Comparison of ENCODE assay signal across 9 cellular contexts in the genomic region with DNA sequence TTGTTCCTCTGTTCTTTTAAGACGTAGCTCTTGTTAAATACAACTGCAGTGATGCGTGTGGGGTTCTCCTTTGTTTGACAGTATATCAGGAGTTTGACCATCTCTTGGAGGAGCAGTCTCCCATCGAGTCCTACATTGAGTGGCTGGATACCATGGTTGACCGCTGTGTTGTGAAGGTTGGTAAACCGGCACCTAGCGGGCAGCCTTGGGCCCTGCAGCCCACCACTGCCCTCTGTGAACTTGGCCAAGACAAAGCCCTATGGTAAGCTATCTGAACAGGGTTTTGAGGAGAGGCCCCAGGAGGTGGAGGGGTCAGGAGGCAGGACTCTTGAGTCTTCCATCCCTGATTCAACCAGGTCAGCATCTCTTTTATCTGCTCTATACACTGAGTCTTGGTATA.
"Had no signal": no experiment of that assay in that cellular context is flagged by ENCODE, and none has a peak within 500 bp of the region (broad histone marks: within the 10 kb centered on the region; RNA-seq: fewer than 3 reads in every experiment).

No MANE protein-coding gene starts in this region.

- H3K9me3 Mint-ChIP-seq: HFFc6 had no signal

- H3K9me3 ChIP-seq: HAP-1 had no signal

- H3K27ac Mint-ChIP-seq: HFFc6 had no signal

- H3K4me3 ChIP-seq: GM23248, HAP-1 had no signal

- ATAC-seq: HCT116 had no signal

- H3K4me1 ChIP-seq: HAP-1 had no signal

- H3K27ac ChIP-seq: GM23248, HL-60 had no signal

- H3K4me3 Mint-ChIP-seq: HFFc6 had no signal

- DNase-seq: GM23248, GOT3, H7, HFFc6, IMR-90, KBM-7 had no signal

- H3K36me3 ChIP-seq: HAP-1 had no signal

- H3K9ac ChIP-seq: GM23248 had no signal

- H2AFZ ChIP-seq: GM23248 had no signal
